Comparison of ENCODE assay signal across 1 cellular context in genomic region chr7:130736298-130736900, GRCh38.
TF ChIP-seq lines count a peak whose summit lies in the region.

No MANE protein-coding gene starts in this region.

TF ChIP-seq in WTC11, 78 proteins besides CTCF, POLR2A, EP300 and RAD21 (continued from another document):
- TF ChIP-seq ATF3 (CRISPR knock-in tag; conservative IDR thresholded peaks at IDR 0.05) (no peak), ATF2 (CRISPR knock-in tag; IDR thresholded peaks at IDR 0.05; ENCODE audit: borderline replicate concordance, low read depth) (no peak), ATF6 (CRISPR knock-in tag; IDR thresholded peaks at IDR 0.05) (no peak), SMAD4 (CRISPR knock-in tag; IDR thresholded peaks at IDR 0.05) (no peak), E2F1 (CRISPR knock-in tag; IDR thresholded peaks at IDR 0.05) (no peak), NFYB (CRISPR knock-in tag; conservative IDR thresholded peaks at IDR 0.05; ENCODE audit: low read depth) (no peak), ZNF416 (CRISPR knock-in tag; IDR thresholded peaks at IDR 0.05) (no peak), E2F4 (CRISPR knock-in tag; IDR thresholded peaks at IDR 0.05; ENCODE audit: borderline replicate concordance, low read depth) (no peak), ZNF263 (CRISPR knock-in tag; IDR thresholded peaks at IDR 0.05; ENCODE audit: low read depth) (no peak), TP53 (CRISPR knock-in tag; IDR thresholded peaks at IDR 0.05) (no peak)
